1 cellular context compared by ENCODE assay signal in genomic region chr9:2780846-2781245, GRCh38.
TF ChIP-seq lines count a peak whose summit lies in the region.

No MANE protein-coding gene starts in this region.

TF ChIP-seq in SK-N-SH treated with all-trans-retinoic acid at 6 μM for 48 hours, 23 proteins besides CTCF, POLR2A, EP300 and RAD21 (continued from another document):
- no peak for TF ChIP-seq CREB5 (CRISPR knock-in tag; IDR thresholded peaks at IDR 0.05; ENCODE audit: low read depth)
TF ChIP-seq in SK-N-SH treated with all-trans-retinoic acid at 6 μM for 48 hours: peak in this region for 2.
